Comparison of ENCODE assay signal across 13 cellular contexts in the genomic region with DNA sequence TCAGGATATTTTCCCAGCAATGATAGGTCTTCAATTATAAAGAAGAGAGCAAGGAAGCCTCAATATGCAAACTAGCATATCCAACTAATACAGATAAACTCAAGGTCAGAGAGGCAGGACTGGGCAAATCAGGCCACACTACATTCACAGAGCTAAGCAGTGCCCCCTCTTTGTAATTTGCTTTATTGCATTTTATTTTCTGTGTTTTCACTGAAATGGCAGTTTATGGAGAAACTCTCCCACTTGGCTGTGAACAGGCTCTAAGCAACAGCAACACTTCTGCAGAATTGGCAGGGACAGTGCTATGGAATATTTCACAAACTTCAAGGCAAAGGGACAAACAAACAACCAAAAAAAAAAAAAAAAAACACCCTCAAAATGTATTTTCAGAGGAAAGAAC.
A peak's percentile ranks its signal among the peaks of the same experiment; 100 is the strongest.
DNase-seq lines count a peak whose midpoint lies in the region; ATAC-seq and TF ChIP-seq lines count a peak whose summit lies in the region.
"Had no signal": no experiment of that assay in that cellular context is flagged by ENCODE, and none has a peak within 500 bp of the region (broad histone marks: within the 10 kb centered on the region; RNA-seq: fewer than 3 reads in every experiment).

No MANE protein-coding gene starts in this region.

- no peaks in the 10 kb centered on the region for H3K36me3 ChIP-seq in GM06990 (ENCODE audit: control insufficient read depth, insufficient read depth, low read length)
- H3K36me3 ChIP-seq in liver (ENCODE audit: control insufficient read depth in 4 of 4, insufficient read depth in 3 of 4, low read depth in 1 of 4, low read length in 3 of 4), result no peaks in the 10 kb centered on the region
- H3K36me3 ChIP-seq: thoracic aorta had no signal

- no peak overlapping the region for H3K9ac ChIP-seq in liver (ENCODE audit: low read depth in 1 of 2, low read length in 2 of 2)

- no peak for DNase-seq in GM06990 (ENCODE audit: extremely low read depth, insufficient read length)
- peak; percentile 2 to 4 for DNase-seq in Kasumi-1 (lab: John Stamatoyannopoulos, UW)
- no peak for DNase-seq in astrocyte of the spinal cord (ENCODE audit: low read depth, low spot score)
- DNase-seq in NCI-H446 treated with DMSO at 0.1 percent for 48 hours (lab: John Stamatoyannopoulos, UW), result no peak
- DNase-seq in NCI-H2227 (lab: John Stamatoyannopoulos, UW; ENCODE audit: unreplicated experiment), result no peak
- DNase-seq in DMS153 treated with DMSO at 0.1 percent for 48 hours (lab: John Stamatoyannopoulos, UW; ENCODE audit: unreplicated experiment), result no peak
- DNase-seq: activated naive CD8-positive, alpha-beta T cell treated with anti-CD3 and anti-CD28 coated beads, Interleukin-2, amount 10 ng/mL, durations not matched to agents 7 days and 5 days; IMR-90; naive thymus-derived CD4-positive, alpha-beta T cell; RPMI8226 had no signal

- TF ChIP-seq RAD21 in liver (IDR thresholded peaks at IDR 0.05), result peak; percentile 54 to 56

- H3K27ac ChIP-seq in liver (ENCODE audit: low read depth in 1 of 2, low read length in 2 of 2), result no peak overlapping the region
- H3K27ac ChIP-seq: thoracic aorta had no signal

- in situ Hi-C loops in astrocyte of the spinal cord (cut with HindIII; ENCODE audit: low sequenced_read_pairs), result no loop called here

- no peaks in the 10 kb centered on the region for H3K9me3 ChIP-seq in liver (ENCODE audit: control insufficient read depth in 4 of 4, low read length in 3 of 4)
- H3K9me3 ChIP-seq: thoracic aorta had no signal

- TF ChIP-seq CTCF in GM06990 (IDR thresholded peaks at IDR 0.05; ENCODE audit: insufficient read depth, low read length, poor library complexity, severe bottlenecking), result peak; percentile 13
- TF ChIP-seq CTCF in astrocyte of the spinal cord (IDR thresholded peaks at IDR 0.05; ENCODE audit: low read depth, low read length), result peak; percentile 28
- no peak for TF ChIP-seq CTCF in liver (IDR thresholded peaks at IDR 0.05; ENCODE audit: low read depth, low read length, missing input control)

- H3K4me1 ChIP-seq in liver (ENCODE audit: control insufficient read depth in 4 of 4, insufficient read depth in 4 of 4, low read length in 3 of 4), result no peaks in the 10 kb centered on the region

- H3K27me3 ChIP-seq in GM06990 (replicated peaks; ENCODE audit: control insufficient read depth, insufficient read depth, low read length) (no peaks in the 10 kb centered on the region; the same call in 1 of the 2 replicates), liver (ENCODE audit: control insufficient read depth in 4 of 4, insufficient read depth in 4 of 4, low read length in 3 of 4) (no peaks in the 10 kb centered on the region)

- H3K4me3 ChIP-seq in GM06990 (replicated peaks; ENCODE audit: low read depth, low read length), result no peak overlapping the region
- no peak overlapping the region for H3K4me3 ChIP-seq in astrocyte of the spinal cord (ENCODE audit: low read depth, low read length)
- no peak overlapping the region for H3K4me3 ChIP-seq in liver (ENCODE audit: low read depth in 1 of 3, low read length in 3 of 3)
- H3K4me3 ChIP-seq: thoracic aorta had no signal

- ATAC-seq in HG03135 (IDR thresholded peaks at IDR 0.05; ENCODE audit: unreplicated experiment), result no peak
- ATAC-seq: naive thymus-derived CD4-positive, alpha-beta T cell had no signal

TF ChIP-seq in liver, 16 proteins besides CTCF, POLR2A, EP300 and RAD21:
- TF ChIP-seq, protein P1, sequence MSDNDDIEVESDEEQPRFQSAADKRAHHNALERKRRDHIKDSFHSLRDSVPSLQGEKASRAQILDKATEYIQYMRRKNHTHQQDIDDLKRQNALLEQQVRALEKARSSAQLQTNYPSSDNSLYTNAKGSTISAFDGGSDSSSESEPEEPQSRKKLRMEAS (IDR thresholded peaks at IDR 0.05), result no peak
- no peak for TF ChIP-seq EGR1 (IDR thresholded peaks at IDR 0.05; ENCODE audit: low read depth in 2 of 2)
- TF ChIP-seq GABPA (IDR thresholded peaks at IDR 0.05 in 1 of 2, conservative IDR thresholded peaks at IDR 0.05 in 1 of 2), result no peak

Comparison
In these comparisons a context has a peak if more than half of its experiments do, and no peak if none do; other contexts are left out.
1. DNase-seq: peak in Kasumi-1 (2 of 2); none in GM06990 (single experiment), astrocyte of the spinal cord (single experiment), NCI-H446 treated with DMSO at 0.1 percent for 48 hours (single experiment), NCI-H2227 (single experiment) and DMS153 treated with DMSO at 0.1 percent for 48 hours (single experiment).